8 cellular contexts compared by ENCODE assay signal in genomic region chr2:8676191-8676914, GRCh38. TPM values are rescaled to one million over a fixed set of nuclear protein-coding genes. Genes with fewer than 3 reads are reported as not detected.
DNase-seq lines count a peak whose midpoint lies in the region; ATAC-seq and TF ChIP-seq lines count a peak whose summit lies in the region.

No MANE protein-coding gene starts in this region.

- H3K4me3 Mint-ChIP-seq in T-cell, result no peak overlapping the region

- H3K9me3 Mint-ChIP-seq in T-cell, result peaks cover 10 to 20% (median 17%) of the 10 kb centered on the region in 3 donors

- POLR2A ChIA-PET in T-cell (lab: Charles Lee), result no interaction called here

- H3K27ac ChIP-seq in stomach, result peak overlapping the region; percentile 71 to 99 (median 98)

- intact Hi-C loops in left colon (cut with DNase I, micrococcal nuclease) (no loop called here), stomach (cut with DNase I; ENCODE audit: low total_unique reads) (no loop called here)

- no peak for TF ChIP-seq CTCF in HFF-Myc (IDR thresholded peaks at IDR 0.05; ENCODE audit: low read depth, low read length, missing control alignments)
- no peak for TF ChIP-seq CTCF in stomach (IDR thresholded peaks at IDR 0.05)

- TF ChIP-seq EP300 in stomach (IDR thresholded peaks at IDR 0.05), result no peak

- no peak for TF ChIP-seq POLR2A in stomach (IDR thresholded peaks at IDR 0.05)

- H3K36me3 ChIP-seq in stomach, result no peaks in the 10 kb centered on the region

- peaks cover 25 to 40% of the 10 kb centered on the region in 2 donors for H3K27me3 Mint-ChIP-seq in T-cell

- H3K4me3 ChIP-seq in HFF-Myc (replicated peaks; ENCODE audit: low read depth, low read length), result peak overlapping the region; percentile 36
- peak overlapping the region; percentile 48 to 57 (median 54) for H3K4me3 ChIP-seq in stomach

- CTCF ChIA-PET in T-cell (lab: Charles Lee), result no interaction called here

- WGBS in stomach, 5 donors, result 13 to 28% (median 23%) methylated on average over 46 to 51 of the region's 51 CpGs

- H3K4me1 ChIP-seq in stomach, result peaks cover 38 to 53% (median 50%) of the 10 kb centered on the region in 4 donors

- peaks cover 11% of the 10 kb centered on the region for H3K36me3 Mint-ChIP-seq in T-cell

- H3K9me3 ChIP-seq in stomach, result peaks cover 0 to 15% (median 9%) of the 10 kb centered on the region in 4 donors

- no peak for DNase-seq in HFF-Myc (ENCODE audit: extremely low read depth, low read depth)
- peak; percentile 94 for DNase-seq in dedifferentiated amniotic fluid mesenchymal stem cell (ENCODE audit: extremely low spot score)
- DNase-seq in left colon, result peak; percentile 81 to 83
- DNase-seq in stomach, result peak; percentile 78
- DNase-seq in T-cell, result no peak
- DNase-seq in NCI-H510A (lab: John Stamatoyannopoulos, UW), result no peak

- peaks cover 29 to 36% (median 33%) of the 10 kb centered on the region in 3 donors for H3K4me1 Mint-ChIP-seq in T-cell

- H3K27me3 ChIP-seq in stomach, result peaks cover 0 to 24% (median 5%) of the 10 kb centered on the region in 3 donors

- ATAC-seq in left colon (peak; percentile 53), T-cell (replicated peaks in 1 of 4) (no peak), GM19023 (IDR thresholded peaks at IDR 0.05; ENCODE audit: unreplicated experiment) (no peak), HG03097 (IDR thresholded peaks at IDR 0.05; ENCODE audit: low FRiP score, unreplicated experiment) (no peak)

- no peak overlapping the region for H3K27ac Mint-ChIP-seq in T-cell

RNA-seq across cellular contexts. Expression of gene ID2, which starts 5.5 kb away (rescaled TPM):
- total RNA-seq in left colon (100 to 1,000 TPM; 145 to 183 TPM), stomach (100 to 1,000 TPM in 4 of 5 donors, 10 to 100 TPM in 1; 89.8 to 255 (median 176) TPM), T-cell (100 to 1,000 TPM in 2 of 5 donors, 10 to 100 TPM in 3; 55.5 to 153 (median 71.1) TPM)
- 10 to 100 TPM; 40.6 to 67.2 (median 57.6) TPM for polyA plus RNA-seq in stomach

Comparison
In these comparisons a context has a peak if more than half of its experiments do, and no peak if none do; other contexts are left out.
1. DNase-seq: peak in dedifferentiated amniotic fluid mesenchymal stem cell (single experiment), left colon (2 of 2) and stomach (single experiment); none in HFF-Myc (single experiment), T-cell (0 of 34) and NCI-H510A (single experiment).